ENCODE assay signal across 24 cellular contexts in the genomic region with DNA sequence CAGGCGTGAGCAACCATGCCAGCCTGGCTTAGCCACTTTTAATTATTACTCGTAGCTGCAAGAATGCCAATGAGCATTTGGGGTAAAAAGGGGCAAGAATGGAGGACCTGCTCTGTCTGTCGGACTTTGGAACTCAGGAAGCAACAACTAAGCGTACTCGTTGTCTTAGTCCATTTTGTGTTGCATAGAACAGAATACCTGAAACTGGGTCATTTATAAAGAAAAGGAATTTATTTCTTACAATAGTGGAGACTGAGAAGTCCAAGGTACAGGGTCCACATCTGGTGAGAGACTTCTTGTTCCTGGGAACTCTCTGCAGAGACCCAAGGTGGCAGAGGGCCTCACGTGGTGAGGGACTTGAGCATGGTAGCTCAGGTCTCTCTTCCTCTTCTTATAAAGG. TPM values are rescaled to one million over a fixed set of nuclear protein-coding genes. Genes with fewer than 3 reads are reported as not detected.
DNase-seq lines count a peak whose midpoint lies in the region; ATAC-seq, FAIRE-seq and TF ChIP-seq lines count a peak whose summit lies in the region.
"Had no signal": no experiment of that assay in that cellular context is flagged by ENCODE, and none has a peak within 500 bp of the region (broad histone marks: within the 10 kb centered on the region; RNA-seq: fewer than 3 reads in every experiment).

No MANE protein-coding gene starts in this region.

- 96% methylated on average over 6 of the region's 6 CpGs for WGBS in HepG2 (ENCODE audit: low lambda C conversion rate)

- in situ Hi-C loops in HepG2 (cut with HindIII; ENCODE audit: extremely low pct_ligation_motif_present, low pct_unique_long_range_greater_than_20kb): no loop called here

- no peaks in the 10 kb centered on the region for H4K20me1 ChIP-seq in BLaER1
- H4K20me1 ChIP-seq in DOHH2 (ENCODE audit: control insufficient read depth, insufficient read depth, low read depth, low read length): no peaks in the 10 kb centered on the region
- no peaks in the 10 kb centered on the region for H4K20me1 ChIP-seq in OCI-LY7 (ENCODE audit: insufficient read depth, low read length)
- no peaks in the 10 kb centered on the region for H4K20me1 ChIP-seq in HepG2 (ENCODE audit: insufficient read depth, low read length)

- TF ChIP-seq RAD21 in HepG2 (CRISPR knock-in tag; IDR thresholded peaks at IDR 0.05): no peak

- TF ChIP-seq POLR2A in HepG2 (IDR thresholded peaks at IDR 0.05; ENCODE audit: insufficient read depth in 1 of 2, low read depth in 2 of 2, low read length in 2 of 2): no peak

- H3K79me2 ChIP-seq in DOHH2 (ENCODE audit: control insufficient read depth, low read length) (0 out of 2 replicates have a peak, but pooled peaks cover 4% of the 10 kb centered on the region), OCI-LY7 (ENCODE audit: insufficient read depth, low read depth, low read length) (no peaks in the 10 kb centered on the region), HepG2 (ENCODE audit: insufficient read depth, low read length) (no peaks in the 10 kb centered on the region)

- peaks cover 77% of the 10 kb centered on the region for H3K4me1 ChIP-seq in BLaER1
- H3K4me1 ChIP-seq in DOHH2 (ENCODE audit: control insufficient read depth, low read length): peaks cover 86% of the 10 kb centered on the region
- peaks cover 86% of the 10 kb centered on the region for H3K4me1 ChIP-seq in OCI-LY7 (ENCODE audit: insufficient read depth, low read length, poor library complexity, severe bottlenecking)
- peaks cover 8% of the 10 kb centered on the region for H3K4me1 ChIP-seq in HepG2 (ENCODE audit: insufficient read depth, low read length)
- H3K4me1 ChIP-seq: A549, Caco-2 had no signal

- H3K9ac ChIP-seq in BLaER1 (no peak overlapping the region), HepG2 (ENCODE audit: insufficient read depth, low read depth, low read length) (no peak overlapping the region)
- H3K9ac ChIP-seq: GM23248 had no signal

- TF ChIP-seq CTCF in DOHH2 (IDR thresholded peaks at IDR 0.05; ENCODE audit: low read depth, low read length, poor library complexity, severe bottlenecking) (no peak), OCI-LY7 (conservative IDR thresholded peaks at IDR 0.05; ENCODE audit: low read length) (no peak), D721Med (IDR thresholded peaks at IDR 0.05; ENCODE audit: insufficient read depth, missing control alignments) (no peak), HepG2 (CRISPR knock-in tag; IDR thresholded peaks at IDR 0.05) (no peak)

- FAIRE-seq in D721Med (lab: Jason Lieb, UNC) (no peak), HepG2 (lab: Jason Lieb, UNC) (no peak)
- FAIRE-seq: A549, G401.6, GM12892, GM19239, H1 had no signal

- H3K4me2 ChIP-seq in BLaER1 (peak overlapping the region; percentile 88), DOHH2 (ENCODE audit: low read length) (peak overlapping the region; percentile 26), OCI-LY7 (ENCODE audit: low read length) (peak overlapping the region; percentile 75), HepG2 (ENCODE audit: low read depth, low read length) (no peak overlapping the region)
- H3K4me2 ChIP-seq: A549 had no signal

- BruUV-seq in OCI-LY7 (replicated peaks; lab: Mats Ljungman, UMichigan) (no TSS peak), HepG2 (replicated peaks; lab: Mats Ljungman, UMichigan) (no TSS peak)

- H3K36me3 ChIP-seq in BLaER1 (peaks cover 12% of the 10 kb centered on the region), DOHH2 (ENCODE audit: control insufficient read depth, low read length) (peaks cover 12% of the 10 kb centered on the region), OCI-LY7 (ENCODE audit: insufficient read depth, low read length) (peaks cover 8% of the 10 kb centered on the region), HepG2 (replicated peaks in 1 of 2; ENCODE audit: control insufficient read depth in 1 of 2, insufficient read depth in 2 of 2, low read length in 2 of 2) (no peaks in the 10 kb centered on the region; a peak in 2 of 5 replicates)
- H3K36me3 ChIP-seq: BE2C had no signal

- no peaks in the 10 kb centered on the region; the same call in 1 of the 2 replicates for H3K9me3 ChIP-seq in BLaER1
- H3K9me3 ChIP-seq in DOHH2 (ENCODE audit: control insufficient read depth, insufficient read depth, low read length): no peaks in the 10 kb centered on the region
- no peaks in the 10 kb centered on the region for H3K9me3 ChIP-seq in OCI-LY7 (ENCODE audit: low read length)
- no peaks in the 10 kb centered on the region for H3K9me3 ChIP-seq in HepG2 (ENCODE audit: low read length)
- H3K9me3 ChIP-seq: A549, Caco-2 had no signal

- H3K27ac ChIP-seq in BLaER1 (peak overlapping the region; percentile 88), DOHH2 (ENCODE audit: low read depth, low read length) (peak overlapping the region; percentile 94), OCI-LY7 (ENCODE audit: low read depth, low read length, poor library complexity, severe bottlenecking) (peak overlapping the region; percentile 100), HepG2 (ENCODE audit: extremely low read length, insufficient read depth, low read length) (no peak overlapping the region)
- H3K27ac ChIP-seq: A549, C4-2B, GM23248 had no signal

- intact Hi-C loops in OCI-LY7 (cut with micrococcal nuclease; ENCODE audit: unreplicated experiment) (no loop called here), HepG2 (cut with micrococcal nuclease; ENCODE audit: unreplicated experiment) (no loop called here)

- POLR2A ChIA-PET in OCI-LY7 (lab: Charles Lee): interaction anchor here (1.3 to 5.6 kb wide), 8 partner anchors 8 to 42 kb away, joined by 3 to 48 read pairs (median 22); partner anchors contain the start of genes MDM2 and SLC35E3
- POLR2A ChIA-PET in HepG2 (lab: Yijun Ruan, JAX): interaction anchor here (0.7 kb wide), 1 partner anchor 26 kb away, joined by 3 read pairs; no protein-coding TSS in a partner anchor

- no peak for TF ChIP-seq EP300 in HepG2 (IDR thresholded peaks at IDR 0.05; ENCODE audit: low read depth in 2 of 2, low read length in 2 of 2)
- TF ChIP-seq EP300 in HepG2 (CRISPR knock-in tag; IDR thresholded peaks at IDR 0.05; ENCODE audit: borderline replicate concordance): no peak

- H3K4me3 ChIP-seq in BLaER1: no peak overlapping the region
- H3K4me3 ChIP-seq in DOHH2 (ENCODE audit: low read length): peak overlapping the region; percentile 33
- no peak overlapping the region for H3K4me3 ChIP-seq in OCI-LY7 (ENCODE audit: low read depth, low read length, poor library complexity, severe bottlenecking)
- H3K4me3 ChIP-seq in HepG2 (replicated peaks in 1 of 3; ENCODE audit: insufficient read depth in 1 of 3, low read depth in 2 of 3, low read length in 3 of 3): no peak overlapping the region
- H3K4me3 ChIP-seq: A549, GM23248 had no signal

- H3F3A ChIP-seq in DOHH2 (ENCODE audit: control insufficient read depth, insufficient read depth): peaks cover 32% of the 10 kb centered on the region

- DNase-seq in OCI-LY7 (ENCODE audit: low spot score) (no peak), D341Med (ENCODE audit: low spot score) (no peak), D721Med (ENCODE audit: insufficient read length, low spot score) (no peak), HepG2 (ENCODE audit: low spot score) (no peak)
- DNase-seq: 8988T; ACHN; AML-193; BE2C; Caco-2; CD4-positive, CD25-positive, alpha-beta regulatory T cell; CD8-positive, alpha-beta T cell; DMS53; DMS79 treated with DMSO at 0.1 percent for 48 hours; GM23248; H7; HCEC 1CT had no signal

- H3K9me2 ChIP-seq in DOHH2 (replicated peaks; ENCODE audit: control insufficient read depth, low read length) (no peaks in the 10 kb centered on the region), OCI-LY7 (ENCODE audit: insufficient read depth, low read length) (no peaks in the 10 kb centered on the region)

- H2AFZ ChIP-seq in OCI-LY7 (ENCODE audit: low read length) (peak overlapping the region; percentile 20; the same call in 1 of the 2 replicates), HepG2 (ENCODE audit: low read length) (no peak overlapping the region)
- H2AFZ ChIP-seq: GM23248 had no signal

- H3K27me3 ChIP-seq in BLaER1: no peaks in the 10 kb centered on the region
- no peaks in the 10 kb centered on the region for H3K27me3 ChIP-seq in DOHH2 (ENCODE audit: control insufficient read depth, low read length)
- H3K27me3 ChIP-seq in HepG2 (ENCODE audit: control insufficient read depth in 1 of 2, insufficient read depth in 2 of 2, low read length in 2 of 2): no peaks in the 10 kb centered on the region
- H3K27me3 ChIP-seq: BE2C had no signal

- no peak for ATAC-seq in HepG2
- ATAC-seq: A549; CD8-positive, alpha-beta T cell had no signal

- CTCF ChIA-PET in OCI-LY7 (lab: Charles Lee; ENCODE audit: unreplicated experiment): no interaction called here
- CTCF ChIA-PET in HepG2 (lab: Yijun Ruan, JAX; ENCODE audit: low intra/inter-chr PET ratio, low total read pairs): no interaction called here

RNA-seq across cellular contexts. Expression of gene SLC35E3, which starts 29.1 kb away (rescaled TPM):
- 24.6 and 26.6 TPM in 2 replicates for total RNA-seq in OCI-LY7 (2014; rRNA removed; shearing (Covaris generic))
- 39.1 and 66.6 TPM in 2 replicates for total RNA-seq in OCI-LY7 (2022)
- total RNA-seq in HepG2 (2016; rRNA removed; fragmentation: Illumina TruSeq; extraction: Trizol): 12.2 and 22.1 TPM in 2 replicates
- total RNA-seq in HepG2 (2016; cell fraction: cytosol; rRNA removed; fragmentation: Illumina TruSeq; extraction: Trizol; ENCODE audit: low read depth): 2.1 and 4.5 TPM in 2 replicates
- 14.0 and 22.7 TPM in 2 replicates for total RNA-seq in HepG2 (2016; cell fraction: insoluble cytoplasmic fraction; rRNA removed; fragmentation: Illumina TruSeq; extraction: Trizol)
- 9.0 and 9.8 TPM in 2 replicates for total RNA-seq in HepG2 (2016; cell fraction: membrane; rRNA removed; fragmentation: Illumina TruSeq; extraction: Trizol)
- 15.3 and 17.2 TPM in 2 replicates for total RNA-seq in HepG2 (2016; cell fraction: nucleus; rRNA removed; fragmentation: Illumina TruSeq; extraction: Trizol)
- polyA plus RNA-seq in HepG2 (2011; rRNA removed): 10.2 and 13.0 TPM in 2 replicates
- polyA plus RNA-seq in HepG2 (2011; cell fraction: cytosol; rRNA removed): 4.5 and 6.1 TPM in 2 replicates
- 9.5 and 9.7 TPM in 2 replicates for polyA plus RNA-seq in HepG2 (2011; cell fraction: nucleus; rRNA removed)
- polyA plus RNA-seq in HepG2 (2012): 10.4 and 19.7 TPM in 2 replicates
- polyA plus RNA-seq in HepG2 (2016; cell fraction: cytosol; fragmentation: Illumina TruSeq; extraction: Trizol; ENCODE audit: low read depth): 3.2 and 4.1 TPM in 2 replicates
- polyA plus RNA-seq in HepG2 (2016; cell fraction: insoluble cytoplasmic fraction; fragmentation: Illumina TruSeq; extraction: Trizol; ENCODE audit: low read depth): 10.3 and 11.1 TPM in 2 replicates
- polyA plus RNA-seq in HepG2 (2016; cell fraction: membrane; fragmentation: Illumina TruSeq; extraction: Trizol; ENCODE audit: low read depth): 5.8 and 5.9 TPM in 2 replicates
- 25.5 and 30.0 TPM in 2 replicates for polyA plus RNA-seq in HepG2 (2016; cell fraction: nucleus; fragmentation: Illumina TruSeq; extraction: Trizol; ENCODE audit: insufficient read depth, low read depth)
- 6.7 and 11.0 TPM in 2 replicates for polyA minus RNA-seq in HepG2 (2011; rRNA and poly(A)+ RNA removed; ENCODE audit: low replicate concordance)
- 5.7 and 6.3 TPM in 2 replicates for polyA minus RNA-seq in HepG2 (2011; cell fraction: cytosol; rRNA and poly(A)+ RNA removed)
- 7.2 and 11.7 TPM in 2 replicates for polyA minus RNA-seq in HepG2 (2011; cell fraction: nucleus; rRNA and poly(A)+ RNA removed)

RNA-seq across cellular contexts. Expression of gene MDM2, which starts 32.9 kb away (rescaled TPM):
- total RNA-seq in OCI-LY7 (2014; rRNA removed; shearing (Covaris generic)): 143 and 229 TPM in 2 replicates
- total RNA-seq in OCI-LY7 (2022) (318 and 366 TPM in 2 replicates), HepG2 (2016; rRNA removed; fragmentation: Illumina TruSeq; extraction: Trizol) (314 and 466 TPM in 2 replicates)
- 106 and 114 TPM in 2 replicates for total RNA-seq in HepG2 (2016; cell fraction: cytosol; rRNA removed; fragmentation: Illumina TruSeq; extraction: Trizol; ENCODE audit: low read depth)
- 318 and 433 TPM in 2 replicates for total RNA-seq in HepG2 (2016; cell fraction: insoluble cytoplasmic fraction; rRNA removed; fragmentation: Illumina TruSeq; extraction: Trizol)
- total RNA-seq in HepG2 (2016; cell fraction: membrane; rRNA removed; fragmentation: Illumina TruSeq; extraction: Trizol): 152 and 204 TPM in 2 replicates
- total RNA-seq in HepG2 (2016; cell fraction: nucleus; rRNA removed; fragmentation: Illumina TruSeq; extraction: Trizol): 480 and 515 TPM in 2 replicates
- 23.9 and 29.3 TPM in 2 replicates for polyA plus RNA-seq in HepG2 (2011; rRNA removed)
- 8.1 and 12.2 TPM in 2 replicates for polyA plus RNA-seq in HepG2 (2011; cell fraction: cytosol; rRNA removed)
- polyA plus RNA-seq in HepG2 (2011; cell fraction: nucleus; rRNA removed): 21.1 and 35.5 TPM in 2 replicates
- 29.6 and 57.6 TPM in 2 replicates for polyA plus RNA-seq in HepG2 (2012)
- polyA plus RNA-seq in HepG2 (2016; cell fraction: cytosol; fragmentation: Illumina TruSeq; extraction: Trizol; ENCODE audit: low read depth): 20.1 and 21.0 TPM in 2 replicates
- 174 and 187 TPM in 2 replicates for polyA plus RNA-seq in HepG2 (2016; cell fraction: insoluble cytoplasmic fraction; fragmentation: Illumina TruSeq; extraction: Trizol; ENCODE audit: low read depth)
- 57.3 and 58.5 TPM in 2 replicates for polyA plus RNA-seq in HepG2 (2016; cell fraction: membrane; fragmentation: Illumina TruSeq; extraction: Trizol; ENCODE audit: low read depth)
- 472 and 516 TPM in 2 replicates for polyA plus RNA-seq in HepG2 (2016; cell fraction: nucleus; fragmentation: Illumina TruSeq; extraction: Trizol; ENCODE audit: insufficient read depth, low read depth)
- 42.3 and 54.4 TPM in 2 replicates for polyA minus RNA-seq in HepG2 (2011; rRNA and poly(A)+ RNA removed; ENCODE audit: low replicate concordance)
- polyA minus RNA-seq in HepG2 (2011; cell fraction: cytosol; rRNA and poly(A)+ RNA removed): 71.4 and 82.9 TPM in 2 replicates
- polyA minus RNA-seq in HepG2 (2011; cell fraction: nucleus; rRNA and poly(A)+ RNA removed): 248 and 279 TPM in 2 replicates
